In the genomic region with DNA sequence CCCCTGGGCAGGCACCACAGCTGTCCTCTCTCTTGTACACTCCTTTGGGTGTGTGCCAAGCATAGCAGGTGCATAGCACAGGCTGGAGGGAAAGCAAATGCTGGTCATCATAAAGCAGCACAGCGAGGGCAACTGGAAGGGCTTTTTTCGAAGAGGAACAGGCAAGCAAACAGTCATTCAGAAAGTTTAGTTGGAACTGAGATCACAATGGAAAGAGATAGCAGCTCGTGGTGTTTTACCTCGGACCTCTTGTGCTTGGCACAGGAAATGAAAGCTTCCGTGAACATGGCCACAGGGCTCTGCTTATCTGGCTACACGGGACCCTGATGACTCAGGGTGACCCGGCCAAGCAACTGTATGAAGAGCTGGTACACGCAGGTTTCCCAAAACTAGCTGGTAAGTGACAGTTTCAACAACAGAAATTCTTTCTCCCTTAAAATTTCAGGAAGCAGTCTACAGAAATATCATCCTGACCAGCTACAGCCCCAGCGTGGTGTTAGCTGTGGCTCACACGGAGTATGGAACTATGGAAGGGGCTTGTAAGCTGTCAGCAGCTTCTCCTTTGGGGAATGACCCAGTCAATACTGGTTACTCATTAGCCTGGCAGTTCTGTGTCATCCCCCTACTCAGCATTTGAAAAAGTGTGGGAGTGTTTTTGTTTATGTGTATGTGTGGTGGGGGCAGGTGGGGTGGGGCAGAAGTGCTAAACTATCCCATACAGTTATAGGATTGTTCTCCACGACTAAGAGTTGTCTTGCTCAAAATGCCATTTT, we compare ENCODE assay signal across 8 cellular contexts. TPM values are rescaled to one million over a fixed set of nuclear protein-coding genes. Genes with fewer than 3 reads are reported as not detected.
DNase-seq lines count a peak whose midpoint lies in the region; ATAC-seq, FAIRE-seq and TF ChIP-seq lines count a peak whose summit lies in the region.

No MANE protein-coding gene starts in this region.

- intact Hi-C loops in natural killer cell (cut with micrococcal nuclease), result no loop called here
- intact Hi-C loops in uterus (cut with DNase I; ENCODE audit: low total_unique reads), result no loop called here

- peak overlapping the region; percentile 74 for H3K27ac Mint-ChIP-seq in T-helper 1 cell treated with Interleukin-12 subunit alpha and Interleukin-12 subunit beta and Interleukin-4 antibody, amounts not matched to agents 30 μg/mL and 1 μg/mL, for 36 hours
- peak overlapping the region; percentile 83 to 98 for H3K27ac Mint-ChIP-seq in natural killer cell

- peak overlapping the region; percentile 46 for H3K4me2 ChIP-seq in KMS-11

- H3K27me3 ChIP-seq in KMS-11 (ENCODE audit: insufficient read depth, low read depth) (no peaks in the 10 kb centered on the region), bronchial epithelial cell (ENCODE audit: control insufficient read depth, insufficient read depth, low read length) (no peaks in the 10 kb centered on the region), uterus (no peaks in the 10 kb centered on the region), HAP-1 (ENCODE audit: low read depth) (no peaks in the 10 kb centered on the region)

- TF ChIP-seq CTCF in KMS-11 (conservative IDR thresholded peaks at IDR 0.05; ENCODE audit: low read depth, low read length) (no peak), bronchial epithelial cell (IDR thresholded peaks at IDR 0.05; ENCODE audit: insufficient read depth, low read length, severe bottlenecking) (no peak), natural killer cell (IDR thresholded peaks at IDR 0.05) (no peak), uterus (IDR thresholded peaks at IDR 0.05) (no peak)

- peaks cover 11% of the 10 kb centered on the region for H3K4me1 ChIP-seq in KMS-11 (ENCODE audit: low read depth, poor library complexity, severe bottlenecking)
- no peaks in the 10 kb centered on the region for H3K4me1 ChIP-seq in uterus
- no peaks in the 10 kb centered on the region for H3K4me1 ChIP-seq in HAP-1

- H2AFZ ChIP-seq in KMS-11 (ENCODE audit: low read depth), result peak overlapping the region; percentile 74

- no peaks in the 10 kb centered on the region for H4K20me1 ChIP-seq in KMS-11 (ENCODE audit: insufficient read depth)

- no peaks in the 10 kb centered on the region for H3K9me3 ChIP-seq in uterus
- H3K9me3 ChIP-seq in HAP-1, result no peaks in the 10 kb centered on the region

- H3K36me3 ChIP-seq in KMS-11 (ENCODE audit: insufficient read depth) (no peaks in the 10 kb centered on the region), bronchial epithelial cell (ENCODE audit: control insufficient read depth, insufficient read depth, low read length) (no peaks in the 10 kb centered on the region), uterus (no peaks in the 10 kb centered on the region), HAP-1 (replicated peaks) (peaks cover 2% of the 10 kb centered on the region; the same call in 1 of the 2 replicates)

- peak overlapping the region; percentile 71 for H3K4me3 Mint-ChIP-seq in T-helper 1 cell treated with Interleukin-12 subunit alpha and Interleukin-12 subunit beta and Interleukin-4 antibody, amounts not matched to agents 30 μg/mL and 1 μg/mL, for 36 hours
- H3K4me3 Mint-ChIP-seq in natural killer cell, result peak overlapping the region; percentile 91

- peak; percentile 83 for TF ChIP-seq POLR2A in GM12892 (IDR thresholded peaks at IDR 0.05; ENCODE audit: low read depth, low read length)
- TF ChIP-seq POLR2A in uterus (IDR thresholded peaks at IDR 0.05), result no peak

- H3K4me3 ChIP-seq in KMS-11 (IDR thresholded peaks at IDR 0.05; ENCODE audit: insufficient read depth, low read depth, low read length) (no peak overlapping the region), bronchial epithelial cell (ENCODE audit: low read depth, low read length) (no peak overlapping the region), uterus (no peak overlapping the region), HAP-1 (no peak overlapping the region)

- peak overlapping the region; percentile 50 for H3K27ac ChIP-seq in KMS-11
- peak overlapping the region; percentile 1 to 23 for H3K27ac ChIP-seq in uterus

- H3K36me3 Mint-ChIP-seq in T-helper 1 cell treated with Interleukin-12 subunit alpha and Interleukin-12 subunit beta and Interleukin-4 antibody, amounts not matched to agents 30 μg/mL and 1 μg/mL, for 36 hours (ENCODE audit: low read depth), result peaks cover 14% of the 10 kb centered on the region
- H3K36me3 Mint-ChIP-seq in natural killer cell, result no peaks in the 10 kb centered on the region

- peak overlapping the region; percentile 56; the same call in 1 of the 2 replicates for H3K9ac ChIP-seq in KMS-11

- in situ Hi-C loops in HAP-1 (cut with MboI; ENCODE audit: low sequenced_read_pairs), result no loop called here

- no peaks in the 10 kb centered on the region for H3K27me3 Mint-ChIP-seq in T-helper 1 cell treated with Interleukin-12 subunit alpha and Interleukin-12 subunit beta and Interleukin-4 antibody, amounts not matched to agents 30 μg/mL and 1 μg/mL, for 36 hours (ENCODE audit: low read depth)
- no peaks in the 10 kb centered on the region for H3K27me3 Mint-ChIP-seq in natural killer cell (ENCODE audit: low read depth in 2 of 2)

- FAIRE-seq in GM12892 (lab: Jason Lieb, UNC) (peak; percentile 87), bronchial epithelial cell (lab: Jason Lieb, UNC) (no peak)

- no peaks in the 10 kb centered on the region for H3K9me3 Mint-ChIP-seq in T-helper 1 cell treated with Interleukin-12 subunit alpha and Interleukin-12 subunit beta and Interleukin-4 antibody, amounts not matched to agents 30 μg/mL and 1 μg/mL, for 36 hours
- H3K9me3 Mint-ChIP-seq in natural killer cell, result no peaks in the 10 kb centered on the region

- no peaks in the 10 kb centered on the region for H3K79me2 ChIP-seq in KMS-11 (ENCODE audit: insufficient read depth, low read depth)

- peak; percentile 25 for DNase-seq in GM12892 (ENCODE audit: insufficient read length)
- DNase-seq in bronchial epithelial cell (ENCODE audit: low read depth), result peak; percentile 59
- DNase-seq in natural killer cell, result peak; percentile 57
- DNase-seq in uterus, result peak; percentile 20 to 42
- DNase-seq in HAP-1 (ENCODE audit: low spot score in 2 of 2), result no peak

- H3K4me1 Mint-ChIP-seq in T-helper 1 cell treated with Interleukin-12 subunit alpha and Interleukin-12 subunit beta and Interleukin-4 antibody, amounts not matched to agents 30 μg/mL and 1 μg/mL, for 36 hours (ENCODE audit: low read depth), result peaks cover 23% of the 10 kb centered on the region
- peaks cover 27 to 34% of the 10 kb centered on the region in 2 donors for H3K4me1 Mint-ChIP-seq in natural killer cell

- ATAC-seq in GM21737 (IDR thresholded peaks at IDR 0.05; ENCODE audit: unreplicated experiment) (peak; percentile 90), natural killer cell (peak; percentile 94 to 99 (median 98))

RNA-seq across cellular contexts. Expression of gene POC5, which starts 48.1 kb away (rescaled TPM):
- polyA plus RNA-seq in GM12892 (2012; ENCODE audit: missing spikeins), result 12.4 TPM
- 8.3 and 16.3 TPM in 2 replicates for total RNA-seq in bronchial epithelial cell
- total RNA-seq in natural killer cell, result 10 to 100 TPM; 12.4 to 16.6 (median 12.5) TPM
- 10 to 100 TPM in 3 of 4 donors, 1 to 10 TPM in 1; 8.8 to 47.6 (median 27.8) TPM for total RNA-seq in uterus

RNA-seq across cellular contexts. Expression of gene ANKDD1B, which starts 57.9 kb away (rescaled TPM):
- polyA plus RNA-seq in GM12892 (2012; ENCODE audit: missing spikeins), result 0.61 TPM
- total RNA-seq in bronchial epithelial cell (1.3 and 1.9 TPM in 2 replicates), natural killer cell (under 1 TPM; 0.52 to 0.66 (median 0.55) TPM), uterus (1 to 10 TPM in 2 of 4 donors, not detected in 2; 1.1 to 1.2 TPM)

Comparison
In these comparisons a context has a peak if more than half of its experiments do, and no peak if none do; other contexts are left out.
1. DNase-seq: peak in GM12892 (single experiment), bronchial epithelial cell (single experiment), natural killer cell (single experiment) and uterus (2 of 2); none in HAP-1 (0 of 2).